Comparison of ENCODE assay signal across 6 cellular contexts in genomic region chr4:70787496-70787895, GRCh38.
"Had no signal": no experiment of that assay in that cellular context is flagged by ENCODE, and none has a peak within 500 bp of the region (broad histone marks: within the 10 kb centered on the region; RNA-seq: fewer than 3 reads in every experiment).

No MANE protein-coding gene starts in this region.

- H3K27ac ChIP-seq: HL-60, KMS-11 had no signal

- H3K4me2 ChIP-seq: KMS-11 had no signal

- DNase-seq: Karpas-422, KBM-7, KG1 had no signal

- H3K9ac ChIP-seq: KMS-11 had no signal

- FAIRE-seq: HTR-8/SVneo had no signal
